In the genomic region with DNA sequence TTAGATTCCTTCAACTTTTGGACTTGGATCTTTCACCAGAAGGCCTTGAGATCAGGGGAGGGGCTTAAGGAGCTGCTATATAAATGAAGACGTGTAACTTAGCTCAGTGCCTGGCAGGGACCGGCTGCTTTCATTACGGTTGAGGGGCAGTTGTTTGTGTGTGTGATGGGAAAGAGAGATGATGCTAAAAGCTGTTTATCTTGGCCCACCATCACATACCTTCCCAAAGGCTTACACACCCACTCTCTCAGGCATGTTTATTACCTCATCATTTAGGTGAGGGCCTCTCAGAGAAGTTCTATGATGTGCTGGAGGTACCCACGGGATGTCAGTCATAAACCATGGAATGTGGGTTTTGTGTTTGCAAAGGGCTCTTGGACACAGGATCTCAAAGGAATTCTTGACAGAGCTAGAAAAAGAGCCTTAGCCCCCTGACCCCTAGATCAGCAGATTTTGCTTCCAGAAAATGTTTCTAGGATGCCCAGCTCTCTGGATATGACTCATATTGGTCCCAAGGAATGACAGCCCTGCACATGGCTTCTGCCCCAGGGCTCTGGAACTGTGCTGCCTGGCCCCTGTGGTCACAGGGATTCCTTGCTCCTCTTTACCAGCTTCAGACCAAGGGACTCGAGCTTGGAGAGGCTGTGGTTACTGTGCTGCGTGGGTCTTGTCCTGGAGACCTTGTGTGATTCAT, we compare ENCODE assay signal across 9 cellular contexts. TPM values are rescaled to one million over a fixed set of nuclear protein-coding genes. Genes with fewer than 3 reads are reported as not detected.
A peak's percentile ranks its signal among the peaks of the same experiment; 100 is the strongest.
DNase-seq lines count a peak whose midpoint lies in the region; ATAC-seq and TF ChIP-seq lines count a peak whose summit lies in the region.
"Had no signal": no experiment of that assay in that cellular context is flagged by ENCODE, and none has a peak within 500 bp of the region (broad histone marks: within the 10 kb centered on the region; RNA-seq: fewer than 3 reads in every experiment).

No MANE protein-coding gene starts in this region.

- no peak overlapping the region for H3K14ac ChIP-seq in H9 (ENCODE audit: insufficient read depth, low read length)

- no peak overlapping the region for H3K56ac ChIP-seq in H9 (ENCODE audit: insufficient read length, low read depth, low read length)

- no peaks in the 10 kb centered on the region for H3K9me3 Mint-ChIP-seq in CD14-positive monocyte
- H3K9me3 Mint-ChIP-seq in H9: no peaks in the 10 kb centered on the region; a peak in 1 of 5 replicates

- H4K91ac ChIP-seq in H9 (ENCODE audit: insufficient read length, low read depth, low read length): no peak overlapping the region

- H3K18ac ChIP-seq in H9 (ENCODE audit: insufficient read length, low read depth, low read length): no peak overlapping the region

- H3T11ph ChIP-seq in H9 (ENCODE audit: low read length): no peak overlapping the region

- H3K27me3 Mint-ChIP-seq in CD14-positive monocyte (ENCODE audit: low read depth in 3 of 3) (peaks cover 0 to 5% (median 3%) of the 10 kb centered on the region in 3 donors), H9 (ENCODE audit: low read depth) (no peaks in the 10 kb centered on the region; the same call in 1 of the 2 replicates)

- WGBS in H9 (ENCODE audit: extremely low coverage, insufficient read length, low lambda C conversion rate): no CpG with 5 or more reads among the region's 6 CpGs

- no peaks in the 10 kb centered on the region for H4K20me1 ChIP-seq in H9 (ENCODE audit: control insufficient read depth, insufficient read depth, insufficient read length)

- H3K4me2 ChIP-seq in H9 (ENCODE audit: insufficient read depth, insufficient read length, low read length): no peak overlapping the region

- no peak overlapping the region for H2BK5ac ChIP-seq in H9 (ENCODE audit: insufficient read length, low read length)

- no peak for TF ChIP-seq CTCF in CD14-positive monocyte (IDR thresholded peaks at IDR 0.05)
- no peak for TF ChIP-seq CTCF in retinal pigment epithelial cell (conservative IDR thresholded peaks at IDR 0.05; ENCODE audit: low read depth, low read length)
- no peak for TF ChIP-seq CTCF in H9 (conservative IDR thresholded peaks at IDR 0.05)

- H2AFZ ChIP-seq in H9 (ENCODE audit: low read length): no peak overlapping the region

- no peak overlapping the region for H2BK120ac ChIP-seq in H9 (ENCODE audit: low read depth, low read length, poor library complexity, severe bottlenecking)

- H2AK5ac ChIP-seq in H9 (ENCODE audit: insufficient read length, low read length): no peak overlapping the region

- peaks cover 0 to 5% of the 10 kb centered on the region in 2 donors for H3K36me3 Mint-ChIP-seq in CD14-positive monocyte
- no peaks in the 10 kb centered on the region; a peak in 1 of 7 replicates for H3K36me3 Mint-ChIP-seq in H9 (ENCODE audit: insufficient read depth in 1 of 3, low read depth in 3 of 3)

- H2BK20ac ChIP-seq in H9 (ENCODE audit: low read depth, low read length, poor library complexity, severe bottlenecking): no peak overlapping the region

- H3K9me3 ChIP-seq in SJSA1 (replicated peaks): no peaks in the 10 kb centered on the region
- H3K9me3 ChIP-seq in H9 (ENCODE audit: control insufficient read depth, low read depth, low read length): no peaks in the 10 kb centered on the region

- H3K27me3 ChIP-seq in SJSA1 (replicated peaks) (no peaks in the 10 kb centered on the region), H9 (ENCODE audit: insufficient read depth, low read length) (no peaks in the 10 kb centered on the region)

- H3K4me1 ChIP-seq in SJSA1 (replicated peaks) (peaks cover 51% of the 10 kb centered on the region), H9 (ENCODE audit: insufficient read depth, low read length) (no peaks in the 10 kb centered on the region)

- H3K79me1 ChIP-seq in H9 (ENCODE audit: insufficient read depth, low read depth, low read length, poor library complexity, severe bottlenecking): no peaks in the 10 kb centered on the region

- H3K27ac Mint-ChIP-seq in CD14-positive monocyte (peak overlapping the region; percentile 95 to 100 (median 98)), H9 (no peak overlapping the region)

- no peaks in the 10 kb centered on the region for H3K23me2 ChIP-seq in H9 (ENCODE audit: insufficient read length, low read depth, low read length, poor library complexity, severe bottlenecking)

- no peak for ATAC-seq in GM21381 (IDR thresholded peaks at IDR 0.05; ENCODE audit: unreplicated experiment)

- H3K4me3 ChIP-seq in SJSA1 (no peak overlapping the region), retinal pigment epithelial cell (ENCODE audit: low read length) (no peak overlapping the region)

- H3K79me2 ChIP-seq in H9 (ENCODE audit: insufficient read depth, low read length): no peaks in the 10 kb centered on the region

- H2BK15ac ChIP-seq in H9 (ENCODE audit: low read depth, low read length): no peak overlapping the region

- intact Hi-C loops in CD14-positive monocyte (cut with micrococcal nuclease): no loop called here

- no peaks in the 10 kb centered on the region for H3K36me3 ChIP-seq in SJSA1

- no peak for DNase-seq in CD14-positive monocyte (ENCODE audit: low spot score)
- DNase-seq in SJSA1 (ENCODE audit: low read depth in 1 of 2, low spot score in 2 of 2): peak; percentile 91 to 97
- DNase-seq in fibroblast of peridontal ligament (ENCODE audit: extremely low read depth): peak; percentile 67
- DNase-seq in retinal pigment epithelial cell (ENCODE audit: low read depth): peak; percentile 97
- DNase-seq in NCI-H524 (lab: John Stamatoyannopoulos, UW): no peak
- DNase-seq in NK-92 treated with Interleukin-12 subunit alpha and Interleukin-12 subunit beta, amount 100 ng/mL, for 24 hours (lab: John Stamatoyannopoulos, UW): no peak
- DNase-seq in H9: no peak
- DNase-seq: NCI-H446 treated with DMSO at 0.1 percent for 48 hours had no signal

- H3K4me1 Mint-ChIP-seq in CD14-positive monocyte (peaks cover 50% of the 10 kb centered on the region), H9 (peaks cover 8% of the 10 kb centered on the region in 2 experiments)

- H4K8ac ChIP-seq in H9 (replicated peaks; ENCODE audit: insufficient read length, low read depth, low read length): no peak overlapping the region

- peak overlapping the region; percentile 100 for H3K27ac ChIP-seq in SJSA1
- no peak overlapping the region for H3K27ac ChIP-seq in H9 (ENCODE audit: insufficient read length, low read depth, low read length)

- H3K23ac ChIP-seq in H9 (ENCODE audit: insufficient read length, low read depth, low read length): no peak overlapping the region

- H2BK12ac ChIP-seq in H9 (ENCODE audit: insufficient read length, low read depth, low read length): no peak overlapping the region

- H3K4me3 Mint-ChIP-seq in CD14-positive monocyte: peak overlapping the region in 1 of 2 donors; percentile 73
- H3K4me3 Mint-ChIP-seq in H9: no peak overlapping the region

- H4K5ac ChIP-seq in H9 (ENCODE audit: insufficient read length, low read depth, low read length): no peak overlapping the region

- H3K9ac ChIP-seq in H9 (ENCODE audit: extremely low read depth, insufficient read length, low read length): no peak overlapping the region

- H3K4ac ChIP-seq in H9 (ENCODE audit: low read depth, low read length): no peak overlapping the region

RNA-seq across cellular contexts. Expression of gene SMAD3, which starts 15.9 kb away (rescaled TPM):
- 1 to 10 TPM; 4.4 to 5.4 TPM for polyA plus RNA-seq in CD14-positive monocyte
- total RNA-seq in SJSA1 (2014; rRNA removed; shearing (Covaris generic)): 19.5 and 22.0 TPM in 2 replicates
- total RNA-seq in H9 (2021): 25.9 and 26.7 TPM in 2 replicates

Comparison
In these comparisons a context has a peak if more than half of its experiments do, and no peak if none do; other contexts are left out.
1. DNase-seq: peak in SJSA1 (2 of 2), fibroblast of peridontal ligament (single experiment) and retinal pigment epithelial cell (single experiment); none in CD14-positive monocyte (single experiment), NCI-H524 (0 of 2), NK-92 treated with Interleukin-12 subunit alpha and Interleukin-12 subunit beta, amount 100 ng/mL, for 24 hours (single experiment) and H9 (single experiment).
2. H3K27ac Mint-ChIP-seq: peak in CD14-positive monocyte (7 of 7); none in H9 (0 of 3).